1 cellular context compared by ENCODE assay signal in the genomic region with DNA sequence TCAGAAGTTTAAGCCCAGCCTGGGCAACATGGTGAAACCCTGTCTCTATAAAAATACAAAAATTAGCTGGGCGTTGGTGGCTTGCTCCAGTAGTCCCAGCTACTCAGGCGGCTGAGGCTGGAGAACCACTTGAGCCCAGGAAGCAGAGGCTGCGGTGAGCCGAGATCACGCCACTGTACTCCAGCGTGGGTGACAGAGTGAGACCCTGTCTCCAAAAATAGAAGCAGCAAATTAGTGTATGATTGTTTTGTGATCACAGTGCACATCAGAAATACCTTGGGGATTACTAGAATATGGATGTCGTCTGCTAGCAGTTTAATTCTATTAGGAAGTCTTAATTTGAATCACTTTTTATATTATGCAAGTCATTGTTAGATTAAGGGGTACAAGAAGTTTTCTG.
TF ChIP-seq lines count a peak whose summit lies in the region.

No MANE protein-coding gene starts in this region.

TF ChIP-seq in GM12878, 131 proteins besides CTCF, POLR2A, EP300 and RAD21 (continued from another document and continues in another):
- TF ChIP-seq, protein P1, sequence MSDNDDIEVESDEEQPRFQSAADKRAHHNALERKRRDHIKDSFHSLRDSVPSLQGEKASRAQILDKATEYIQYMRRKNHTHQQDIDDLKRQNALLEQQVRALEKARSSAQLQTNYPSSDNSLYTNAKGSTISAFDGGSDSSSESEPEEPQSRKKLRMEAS (IDR thresholded peaks at IDR 0.05; ENCODE audit: low read depth, low read length): no peak
- TF ChIP-seq NFXL1 (IDR thresholded peaks at IDR 0.05; ENCODE audit: borderline replicate concordance) (no peak), ATF7 (IDR thresholded peaks at IDR 0.05; ENCODE audit: low read depth) (peak; percentile 38; the same call in 1 of the 2 replicates), BCL11A (IDR thresholded peaks at IDR 0.05; ENCODE audit: low read depth, low read length) (peak; percentile 80), RELA (IDR thresholded peaks at IDR 0.05; ENCODE audit: borderline replicate concordance, partially characterized antibody) (no peak), FOXM1 (IDR thresholded peaks at IDR 0.05; ENCODE audit: low read depth, low read length) (peak; percentile 82), HDGF (IDR thresholded peaks at IDR 0.05) (no peak), PML (IDR thresholded peaks at IDR 0.05; ENCODE audit: low read length) (peak; percentile 40; the same call in 1 of the 2 replicates), NFIC (IDR thresholded peaks at IDR 0.05; ENCODE audit: low read depth, low read length) (peak; percentile 80; the same call in 1 of the 2 replicates), HDAC2 (IDR thresholded peaks at IDR 0.05) (no peak), YBX1 (IDR thresholded peaks at IDR 0.05) (no peak), RB1 (IDR thresholded peaks at IDR 0.05; ENCODE audit: borderline replicate concordance) (no peak), SMARCA5 (IDR thresholded peaks at IDR 0.05) (no peak), TAF1 (IDR thresholded peaks at IDR 0.05; ENCODE audit: borderline replicate concordance, low read depth, low read length) (no peak), SRF (IDR thresholded peaks at IDR 0.05; ENCODE audit: low read depth in 2 of 2, low read length in 2 of 2) (no peak), MEF2B (IDR thresholded peaks at IDR 0.05; ENCODE audit: partially characterized antibody, poor library complexity, severe bottlenecking) (peak; percentile 91), BHLHE40 (IDR thresholded peaks at IDR 0.05; ENCODE audit: borderline replicate concordance in 1 of 2, low read depth in 2 of 2, low read length in 1 of 2) (peak; percentile 70 to 89; a peak in 3 of 4 replicates), NFYA (IDR thresholded peaks at IDR 0.05; ENCODE audit: borderline replicate concordance, low read depth, low read length) (no peak), MYC (IDR thresholded peaks at IDR 0.05; ENCODE audit: insufficient read depth, insufficient read length, insufficient replicate concordance, low read length, severe bottlenecking) (no peak), SREBF1 (IDR thresholded peaks at IDR 0.05; ENCODE audit: low read length) (no peak), EZH2 (IDR thresholded peaks at IDR 0.05; ENCODE audit: borderline replicate concordance, control insufficient read depth, low read depth, low read length) (no peak), SPI1 (IDR thresholded peaks at IDR 0.05; ENCODE audit: borderline replicate concordance, insufficient read depth, low read depth, low read length) (no peak), SREBF2 (IDR thresholded peaks at IDR 0.05; ENCODE audit: low read length) (no peak), ETV6 (conservative IDR thresholded peaks at IDR 0.05 in 1 of 2, IDR thresholded peaks at IDR 0.05 in 1 of 2; ENCODE audit: borderline replicate concordance in 1 of 2, low read depth in 1 of 2) (no peak), FOS (IDR thresholded peaks at IDR 0.05; ENCODE audit: borderline replicate concordance, extremely low read depth, insufficient read length) (no peak), GATAD2B (conservative IDR thresholded peaks at IDR 0.05; ENCODE audit: low read depth) (peak; percentile 42; the same call in 1 of the 2 replicates), CEBPB (IDR thresholded peaks at IDR 0.05; ENCODE audit: borderline replicate concordance in 1 of 2, low read depth in 2 of 2, low read length in 2 of 2) (peak in 1 of 2 experiments; percentile 58; a peak in 1 of 4 replicates), EGR1 (IDR thresholded peaks at IDR 0.05; ENCODE audit: borderline replicate concordance in 1 of 2, low read depth in 2 of 2, low read length in 2 of 2) (0 out of 3 replicates have a peak, but pooled peaks of 1 of the 2 experiments have one; percentile 54), GABPA (IDR thresholded peaks at IDR 0.05; ENCODE audit: low read depth) (no peak), TCF12 (IDR thresholded peaks at IDR 0.05; ENCODE audit: low read depth, low read length) (0 out of 2 replicates have a peak, but pooled peaks have one; percentile 35), RBBP5 (conservative IDR thresholded peaks at IDR 0.05) (no peak), POU2F2 (IDR thresholded peaks at IDR 0.05; ENCODE audit: borderline replicate concordance, low read depth, low read length) (no peak), IRF4 (IDR thresholded peaks at IDR 0.05; ENCODE audit: low read depth, low read length) (no peak), CBX3 (IDR thresholded peaks at IDR 0.05; ENCODE audit: borderline replicate concordance, low read depth) (no peak), IKZF1 (conservative IDR thresholded peaks at IDR 0.05) (peak; percentile 89), CBFB (IDR thresholded peaks at IDR 0.05; ENCODE audit: low read depth) (peak; percentile 63; the same call in 1 of the 2 replicates), STAT3 (IDR thresholded peaks at IDR 0.05; ENCODE audit: low read depth, low read length) (no peak), ESRRA (IDR thresholded peaks at IDR 0.05; ENCODE audit: low read length) (no peak), NR2C2 (IDR thresholded peaks at IDR 0.05; ENCODE audit: borderline replicate concordance, control insufficient read depth, insufficient read length, low read depth) (no peak), CHD4 (IDR thresholded peaks at IDR 0.05) (no peak), SMC3 (IDR thresholded peaks at IDR 0.05; ENCODE audit: borderline replicate concordance, low read length) (no peak), TBL1XR1 (IDR thresholded peaks at IDR 0.05; ENCODE audit: low read depth, low read length) (no peak), SP1 (IDR thresholded peaks at IDR 0.05; ENCODE audit: low read depth, low read length) (no peak)
- TF ChIP-seq, protein P2, sequence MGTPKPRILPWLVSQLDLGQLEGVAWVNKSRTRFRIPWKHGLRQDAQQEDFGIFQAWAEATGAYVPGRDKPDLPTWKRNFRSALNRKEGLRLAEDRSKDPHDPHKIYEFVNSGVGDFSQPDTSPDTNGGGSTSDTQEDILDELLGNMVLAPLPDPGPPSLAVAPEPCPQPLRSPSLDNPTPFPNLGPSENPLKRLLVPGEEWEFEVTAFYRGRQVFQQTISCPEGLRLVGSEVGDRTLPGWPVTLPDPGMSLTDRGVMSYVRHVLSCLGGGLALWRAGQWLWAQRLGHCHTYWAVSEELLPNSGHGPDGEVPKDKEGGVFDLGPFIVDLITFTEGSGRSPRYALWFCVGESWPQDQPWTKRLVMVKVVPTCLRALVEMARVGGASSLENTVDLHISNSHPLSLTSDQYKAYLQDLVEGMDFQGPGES (IDR thresholded peaks at IDR 0.05): no peak
- TF ChIP-seq, protein P3, sequence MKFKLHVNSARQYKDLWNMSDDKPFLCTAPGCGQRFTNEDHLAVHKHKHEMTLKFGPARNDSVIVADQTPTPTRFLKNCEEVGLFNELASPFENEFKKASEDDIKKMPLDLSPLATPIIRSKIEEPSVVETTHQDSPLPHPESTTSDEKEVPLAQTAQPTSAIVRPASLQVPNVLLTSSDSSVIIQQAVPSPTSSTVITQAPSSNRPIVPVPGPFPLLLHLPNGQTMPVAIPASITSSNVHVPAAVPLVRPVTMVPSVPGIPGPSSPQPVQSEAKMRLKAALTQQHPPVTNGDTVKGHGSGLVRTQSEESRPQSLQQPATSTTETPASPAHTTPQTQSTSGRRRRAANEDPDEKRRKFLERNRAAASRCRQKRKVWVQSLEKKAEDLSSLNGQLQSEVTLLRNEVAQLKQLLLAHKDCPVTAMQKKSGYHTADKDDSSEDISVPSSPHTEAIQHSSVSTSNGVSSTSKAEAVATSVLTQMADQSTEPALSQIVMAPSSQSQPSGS (IDR thresholded peaks at IDR 0.05; ENCODE audit: low read length): peak; percentile 53
- TF ChIP-seq, protein P4, sequence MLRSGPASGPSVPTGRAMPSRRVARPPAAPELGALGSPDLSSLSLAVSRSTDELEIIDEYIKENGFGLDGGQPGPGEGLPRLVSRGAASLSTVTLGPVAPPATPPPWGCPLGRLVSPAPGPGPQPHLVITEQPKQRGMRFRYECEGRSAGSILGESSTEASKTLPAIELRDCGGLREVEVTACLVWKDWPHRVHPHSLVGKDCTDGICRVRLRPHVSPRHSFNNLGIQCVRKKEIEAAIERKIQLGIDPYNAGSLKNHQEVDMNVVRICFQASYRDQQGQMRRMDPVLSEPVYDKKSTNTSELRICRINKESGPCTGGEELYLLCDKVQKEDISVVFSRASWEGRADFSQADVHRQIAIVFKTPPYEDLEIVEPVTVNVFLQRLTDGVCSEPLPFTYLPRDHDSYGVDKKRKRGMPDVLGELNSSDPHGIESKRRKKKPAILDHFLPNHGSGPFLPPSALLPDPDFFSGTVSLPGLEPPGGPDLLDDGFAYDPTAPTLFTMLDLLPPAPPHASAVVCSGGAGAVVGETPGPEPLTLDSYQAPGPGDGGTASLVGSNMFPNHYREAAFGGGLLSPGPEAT (IDR thresholded peaks at IDR 0.05; ENCODE audit: low read depth): peak; percentile 16; the same call in 1 of the 2 replicates
- TF ChIP-seq, protein P5, sequence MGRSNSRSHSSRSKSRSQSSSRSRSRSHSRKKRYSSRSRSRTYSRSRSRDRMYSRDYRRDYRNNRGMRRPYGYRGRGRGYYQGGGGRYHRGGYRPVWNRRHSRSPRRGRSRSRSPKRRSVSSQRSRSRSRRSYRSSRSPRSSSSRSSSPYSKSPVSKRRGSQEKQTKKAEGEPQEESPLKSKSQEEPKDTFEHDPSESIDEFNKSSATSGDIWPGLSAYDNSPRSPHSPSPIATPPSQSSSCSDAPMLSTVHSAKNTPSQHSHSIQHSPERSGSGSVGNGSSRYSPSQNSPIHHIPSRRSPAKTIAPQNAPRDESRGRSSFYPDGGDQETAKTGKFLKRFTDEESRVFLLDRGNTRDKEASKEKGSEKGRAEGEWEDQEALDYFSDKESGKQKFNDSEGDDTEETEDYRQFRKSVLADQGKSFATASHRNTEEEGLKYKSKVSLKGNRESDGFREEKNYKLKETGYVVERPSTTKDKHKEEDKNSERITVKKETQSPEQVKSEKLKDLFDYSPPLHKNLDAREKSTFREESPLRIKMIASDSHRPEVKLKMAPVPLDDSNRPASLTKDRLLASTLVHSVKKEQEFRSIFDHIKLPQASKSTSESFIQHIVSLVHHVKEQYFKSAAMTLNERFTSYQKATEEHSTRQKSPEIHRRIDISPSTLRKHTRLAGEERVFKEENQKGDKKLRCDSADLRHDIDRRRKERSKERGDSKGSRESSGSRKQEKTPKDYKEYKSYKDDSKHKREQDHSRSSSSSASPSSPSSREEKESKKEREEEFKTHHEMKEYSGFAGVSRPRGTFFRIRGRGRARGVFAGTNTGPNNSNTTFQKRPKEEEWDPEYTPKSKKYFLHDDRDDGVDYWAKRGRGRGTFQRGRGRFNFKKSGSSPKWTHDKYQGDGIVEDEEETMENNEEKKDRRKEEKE (IDR thresholded peaks at IDR 0.05): no peak
- TF ChIP-seq, protein P6, sequence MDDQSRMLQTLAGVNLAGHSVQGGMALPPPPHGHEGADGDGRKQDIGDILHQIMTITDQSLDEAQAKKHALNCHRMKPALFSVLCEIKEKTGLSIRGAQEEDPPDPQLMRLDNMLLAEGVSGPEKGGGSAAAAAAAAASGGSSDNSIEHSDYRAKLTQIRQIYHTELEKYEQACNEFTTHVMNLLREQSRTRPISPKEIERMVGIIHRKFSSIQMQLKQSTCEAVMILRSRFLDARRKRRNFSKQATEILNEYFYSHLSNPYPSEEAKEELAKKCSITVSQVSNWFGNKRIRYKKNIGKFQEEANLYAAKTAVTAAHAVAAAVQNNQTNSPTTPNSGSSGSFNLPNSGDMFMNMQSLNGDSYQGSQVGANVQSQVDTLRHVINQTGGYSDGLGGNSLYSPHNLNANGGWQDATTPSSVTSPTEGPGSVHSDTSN (IDR thresholded peaks at IDR 0.05; ENCODE audit: insufficient replicate concordance, low read depth, low read length): no peak
- TF ChIP-seq, protein P7, sequence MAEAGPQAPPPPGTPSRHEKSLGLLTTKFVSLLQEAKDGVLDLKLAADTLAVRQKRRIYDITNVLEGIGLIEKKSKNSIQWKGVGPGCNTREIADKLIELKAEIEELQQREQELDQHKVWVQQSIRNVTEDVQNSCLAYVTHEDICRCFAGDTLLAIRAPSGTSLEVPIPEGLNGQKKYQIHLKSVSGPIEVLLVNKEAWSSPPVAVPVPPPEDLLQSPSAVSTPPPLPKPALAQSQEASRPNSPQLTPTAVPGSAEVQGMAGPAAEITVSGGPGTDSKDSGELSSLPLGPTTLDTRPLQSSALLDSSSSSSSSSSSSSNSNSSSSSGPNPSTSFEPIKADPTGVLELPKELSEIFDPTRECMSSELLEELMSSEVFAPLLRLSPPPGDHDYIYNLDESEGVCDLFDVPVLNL (IDR thresholded peaks at IDR 0.05; ENCODE audit: low read depth, low read length): no peak
- TF ChIP-seq, protein P8, sequence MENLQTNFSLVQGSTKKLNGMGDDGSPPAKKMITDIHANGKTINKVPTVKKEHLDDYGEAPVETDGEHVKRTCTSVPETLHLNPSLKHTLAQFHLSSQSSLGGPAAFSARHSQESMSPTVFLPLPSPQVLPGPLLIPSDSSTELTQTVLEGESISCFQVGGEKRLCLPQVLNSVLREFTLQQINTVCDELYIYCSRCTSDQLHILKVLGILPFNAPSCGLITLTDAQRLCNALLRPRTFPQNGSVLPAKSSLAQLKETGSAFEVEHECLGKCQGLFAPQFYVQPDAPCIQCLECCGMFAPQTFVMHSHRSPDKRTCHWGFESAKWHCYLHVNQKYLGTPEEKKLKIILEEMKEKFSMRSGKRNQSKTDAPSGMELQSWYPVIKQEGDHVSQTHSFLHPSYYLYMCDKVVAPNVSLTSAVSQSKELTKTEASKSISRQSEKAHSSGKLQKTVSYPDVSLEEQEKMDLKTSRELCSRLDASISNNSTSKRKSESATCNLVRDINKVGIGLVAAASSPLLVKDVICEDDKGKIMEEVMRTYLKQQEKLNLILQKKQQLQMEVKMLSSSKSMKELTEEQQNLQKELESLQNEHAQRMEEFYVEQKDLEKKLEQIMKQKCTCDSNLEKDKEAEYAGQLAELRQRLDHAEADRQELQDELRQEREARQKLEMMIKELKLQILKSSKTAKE (IDR thresholded peaks at IDR 0.05; ENCODE audit: low read depth, poor library complexity, severe bottlenecking): peak; percentile 79
- TF ChIP-seq, protein P9, sequence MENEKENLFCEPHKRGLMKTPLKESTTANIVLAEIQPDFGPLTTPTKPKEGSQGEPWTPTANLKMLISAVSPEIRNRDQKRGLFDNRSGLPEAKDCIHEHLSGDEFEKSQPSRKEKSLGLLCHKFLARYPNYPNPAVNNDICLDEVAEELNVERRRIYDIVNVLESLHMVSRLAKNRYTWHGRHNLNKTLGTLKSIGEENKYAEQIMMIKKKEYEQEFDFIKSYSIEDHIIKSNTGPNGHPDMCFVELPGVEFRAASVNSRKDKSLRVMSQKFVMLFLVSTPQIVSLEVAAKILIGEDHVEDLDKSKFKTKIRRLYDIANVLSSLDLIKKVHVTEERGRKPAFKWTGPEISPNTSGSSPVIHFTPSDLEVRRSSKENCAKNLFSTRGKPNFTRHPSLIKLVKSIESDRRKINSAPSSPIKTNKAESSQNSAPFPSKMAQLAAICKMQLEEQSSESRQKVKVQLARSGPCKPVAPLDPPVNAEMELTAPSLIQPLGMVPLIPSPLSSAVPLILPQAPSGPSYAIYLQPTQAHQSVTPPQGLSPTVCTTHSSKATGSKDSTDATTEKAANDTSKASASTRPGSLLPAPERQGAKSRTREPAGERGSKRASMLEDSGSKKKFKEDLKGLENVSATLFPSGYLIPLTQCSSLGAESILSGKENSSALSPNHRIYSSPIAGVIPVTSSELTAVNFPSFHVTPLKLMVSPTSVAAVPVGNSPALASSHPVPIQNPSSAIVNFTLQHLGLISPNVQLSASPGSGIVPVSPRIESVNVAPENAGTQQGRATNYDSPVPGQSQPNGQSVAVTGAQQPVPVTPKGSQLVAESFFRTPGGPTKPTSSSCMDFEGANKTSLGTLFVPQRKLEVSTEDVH (IDR thresholded peaks at IDR 0.05; ENCODE audit: low read depth, partially characterized antibody): no peak
